In the genomic region with DNA sequence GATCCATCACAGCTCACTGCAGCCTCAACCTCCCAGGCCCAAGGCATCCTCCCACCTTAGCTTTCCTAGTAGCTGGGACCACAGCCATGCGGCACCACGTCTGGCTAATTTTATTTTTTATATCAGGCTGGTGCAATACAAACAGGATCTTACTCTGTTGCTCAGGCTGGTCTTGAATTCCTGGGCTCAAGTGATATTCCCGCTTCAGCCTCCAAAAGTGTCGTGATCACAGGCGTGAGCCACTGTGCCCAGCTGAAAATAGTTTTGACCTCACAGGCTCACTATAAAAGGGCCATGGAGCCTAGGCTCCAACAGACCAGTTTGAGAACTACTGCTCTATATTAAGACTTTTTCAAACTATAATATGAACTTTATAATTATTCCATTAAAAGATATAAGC, we compare ENCODE assay signal across 22 cellular contexts. TPM values are rescaled to one million over a fixed set of nuclear protein-coding genes. Genes with fewer than 3 reads are reported as not detected.
DNase-seq lines count a peak whose midpoint lies in the region; ATAC-seq, FAIRE-seq and TF ChIP-seq lines count a peak whose summit lies in the region.
"Had no signal": no experiment of that assay in that cellular context is flagged by ENCODE, and none has a peak within 500 bp of the region (broad histone marks: within the 10 kb centered on the region; RNA-seq: fewer than 3 reads in every experiment).

No MANE protein-coding gene starts in this region.

- no peaks in the 10 kb centered on the region for H3K79me2 ChIP-seq in HepG2 (ENCODE audit: insufficient read depth, low read length)

- no peak overlapping the region for H3K4me2 ChIP-seq in HepG2 (ENCODE audit: low read depth, low read length)

- FAIRE-seq in HepG2 (lab: Jason Lieb, UNC) (no peak), D721Med (lab: Jason Lieb, UNC) (no peak)

- intact Hi-C loops in heart right ventricle (cut with DNase I): no loop called here
- intact Hi-C loops in HepG2 (cut with micrococcal nuclease; ENCODE audit: unreplicated experiment): no loop called here
- intact Hi-C loops in gastrocnemius medialis (cut with DNase I; ENCODE audit: low total_unique reads): loop anchor here (2.0 kb wide), 2 partner anchors 38 to 122 kb away; a partner anchor contains a TSS

- peaks cover 50% of the 10 kb centered on the region for H3K36me3 Mint-ChIP-seq in activated CD8-positive, alpha-beta memory T cell treated with anti-CD3 and anti-CD28 coated beads, Interleukin-2, amount 10 ng/mL, durations not matched to agents 7 days and 5 days

- CTCF ChIA-PET in activated CD8-positive, alpha-beta memory T cell treated with anti-CD3 and anti-CD28 coated beads, Interleukin-2, amount 10 ng/mL, durations not matched to agents 7 days and 5 days (lab: Charles Lee): no interaction called here
- CTCF ChIA-PET in HepG2 (lab: Yijun Ruan, JAX; ENCODE audit: low intra/inter-chr PET ratio, low total read pairs): no interaction called here

- no peaks in the 10 kb centered on the region for H3K27me3 ChIP-seq in heart right ventricle
- no peaks in the 10 kb centered on the region for H3K27me3 ChIP-seq in HepG2 (ENCODE audit: control insufficient read depth in 1 of 2, insufficient read depth in 2 of 2, low read length in 2 of 2)
- no peaks in the 10 kb centered on the region for H3K27me3 ChIP-seq in gastrocnemius medialis

- in situ Hi-C loops in HepG2 (cut with HindIII; ENCODE audit: extremely low pct_ligation_motif_present, low pct_unique_long_range_greater_than_20kb): no loop called here
- in situ Hi-C loops in gastrocnemius medialis (cut with MboI; ENCODE audit: low sequenced_read_pairs in 4 of 4): no loop called here

- 45 to 62% methylated on average over 5 of the region's 5 CpGs for WGBS in heart right ventricle, 2 donors
- WGBS in HepG2 (ENCODE audit: low lambda C conversion rate): 97% methylated on average over 5 of the region's 5 CpGs

- no peaks in the 10 kb centered on the region for H4K20me1 ChIP-seq in HepG2 (ENCODE audit: insufficient read depth, low read length)

- no peak overlapping the region for H3K27ac Mint-ChIP-seq in activated CD8-positive, alpha-beta memory T cell treated with anti-CD3 and anti-CD28 coated beads, Interleukin-2, amount 10 ng/mL, durations not matched to agents 7 days and 5 days
- H3K27ac Mint-ChIP-seq: IgD-negative memory B cell had no signal

- peaks cover 0 to 12% (median 3%) of the 10 kb centered on the region in 9 donors for H3K4me1 ChIP-seq in heart right ventricle
- H3K4me1 ChIP-seq in HepG2 (ENCODE audit: insufficient read depth, low read length): no peaks in the 10 kb centered on the region
- peaks cover 22 to 50% of the 10 kb centered on the region in 2 donors for H3K4me1 ChIP-seq in gastrocnemius medialis

- no peaks in the 10 kb centered on the region for H3K9me3 ChIP-seq in heart right ventricle
- H3K9me3 ChIP-seq in HepG2 (ENCODE audit: low read length): no peaks in the 10 kb centered on the region
- H3K9me3 ChIP-seq in gastrocnemius medialis: no peaks in the 10 kb centered on the region

- no peaks in the 10 kb centered on the region for H3K27me3 Mint-ChIP-seq in activated CD8-positive, alpha-beta memory T cell treated with anti-CD3 and anti-CD28 coated beads, Interleukin-2, amount 10 ng/mL, durations not matched to agents 7 days and 5 days
- H3K27me3 Mint-ChIP-seq: IgD-negative memory B cell had no signal

- TF ChIP-seq RAD21 in HepG2 (CRISPR knock-in tag; IDR thresholded peaks at IDR 0.05): no peak

- H3K4me3 ChIP-seq in heart right ventricle: no peak overlapping the region
- no peak overlapping the region for H3K4me3 ChIP-seq in HepG2 (replicated peaks in 1 of 3; ENCODE audit: insufficient read depth in 1 of 3, low read depth in 2 of 3, low read length in 3 of 3)
- no peak overlapping the region for H3K4me3 ChIP-seq in gastrocnemius medialis

- H3K9ac ChIP-seq in HepG2 (ENCODE audit: insufficient read depth, low read depth, low read length): no peak overlapping the region

- no peak for TF ChIP-seq EP300 in HepG2 (IDR thresholded peaks at IDR 0.05; ENCODE audit: low read depth in 2 of 2, low read length in 2 of 2)
- TF ChIP-seq EP300 in HepG2 (CRISPR knock-in tag; IDR thresholded peaks at IDR 0.05; ENCODE audit: borderline replicate concordance): no peak

- peak; percentile 1 for DNase-seq in activated CD8-positive, alpha-beta memory T cell treated with anti-CD3 and anti-CD28 coated beads for 24 hours
- DNase-seq in activated CD8-positive, alpha-beta memory T cell treated with anti-CD3 and anti-CD28 coated beads, Interleukin-2, amount 10 ng/mL, durations not matched to agents 7 days and 5 days: no peak
- peak in 1 of 2 donors; percentile 40 for DNase-seq in heart right ventricle
- DNase-seq in HepG2 (ENCODE audit: low spot score): no peak
- DNase-seq in gastrocnemius medialis: peak; percentile 29 to 82
- no peak for DNase-seq in D721Med (ENCODE audit: insufficient read length, low spot score)
- DNase-seq in AG08395 (ENCODE audit: low spot score): no peak
- DNase-seq: AML-193; DMS53; EL; NCI-H1105; NCI-H146; NCI-H2029 treated with DMSO at 0.1 percent for 48 hours; NCI-H345; NCI-H524; NCI-H774; NK-92 treated with Interleukin-12 subunit alpha and Interleukin-12 subunit beta, amount 100 ng/mL, for 24 hours had no signal

- no peaks in the 10 kb centered on the region for H3K9me3 Mint-ChIP-seq in activated CD8-positive, alpha-beta memory T cell treated with anti-CD3 and anti-CD28 coated beads, Interleukin-2, amount 10 ng/mL, durations not matched to agents 7 days and 5 days (ENCODE audit: low read depth)
- H3K9me3 Mint-ChIP-seq: IgD-negative memory B cell had no signal

- BruUV-seq in HepG2 (replicated peaks; lab: Mats Ljungman, UMichigan): no TSS peak

- H3K4me1 Mint-ChIP-seq in activated CD8-positive, alpha-beta memory T cell treated with anti-CD3 and anti-CD28 coated beads, Interleukin-2, amount 10 ng/mL, durations not matched to agents 7 days and 5 days: peaks cover 7% of the 10 kb centered on the region
- H3K4me1 Mint-ChIP-seq: IgD-negative memory B cell had no signal

- POLR2A ChIA-PET in HepG2 (lab: Yijun Ruan, JAX): no interaction called here

- H2AFZ ChIP-seq in HepG2 (ENCODE audit: low read length): no peak overlapping the region

- TF ChIP-seq POLR2A in HepG2 (IDR thresholded peaks at IDR 0.05; ENCODE audit: insufficient read depth in 1 of 2, low read depth in 2 of 2, low read length in 2 of 2) (no peak), gastrocnemius medialis (IDR thresholded peaks at IDR 0.05) (peak in 1 of 2 donors; percentile 64)

- no peak for ATAC-seq in activated CD8-positive, alpha-beta memory T cell treated with anti-CD3 and anti-CD28 coated beads, Interleukin-2, amount 10 ng/mL, durations not matched to agents 7 days and 5 days
- ATAC-seq in heart right ventricle: peak; percentile 80 to 95 (median 88)
- ATAC-seq in HepG2: no peak
- peak; percentile 82 to 93 for ATAC-seq in gastrocnemius medialis
- no peak for ATAC-seq in HG02763 (IDR thresholded peaks at IDR 0.05; ENCODE audit: unreplicated experiment)

- peak overlapping the region in 8 of 10 donors; percentile 4 to 73 (median 46) for H3K27ac ChIP-seq in heart right ventricle
- H3K27ac ChIP-seq in HepG2 (ENCODE audit: extremely low read length, insufficient read depth, low read length): no peak overlapping the region
- H3K27ac ChIP-seq in gastrocnemius medialis: peak overlapping the region; percentile 69 to 84 (median 80)
- H3K27ac ChIP-seq: 22Rv1, C4-2B, RWPE1 had no signal

- no peak for TF ChIP-seq CTCF in heart right ventricle (IDR thresholded peaks at IDR 0.05)
- TF ChIP-seq CTCF in HepG2 (CRISPR knock-in tag; IDR thresholded peaks at IDR 0.05): no peak
- TF ChIP-seq CTCF in gastrocnemius medialis (IDR thresholded peaks at IDR 0.05 in 4 of 5, conservative IDR thresholded peaks at IDR 0.05 in 1 of 5): no peak
- no peak for TF ChIP-seq CTCF in D721Med (IDR thresholded peaks at IDR 0.05; ENCODE audit: insufficient read depth, missing control alignments)

- peaks cover 0 to 100% (median 86%) of the 10 kb centered on the region in 9 donors for H3K36me3 ChIP-seq in heart right ventricle
- peaks cover 59 to 94% of the 10 kb centered on the region in 2 experiments for H3K36me3 ChIP-seq in HepG2 (replicated peaks in 1 of 2; ENCODE audit: control insufficient read depth in 1 of 2, insufficient read depth in 2 of 2, low read length in 2 of 2)
- H3K36me3 ChIP-seq in gastrocnemius medialis: peaks cover 0 to 53% of the 10 kb centered on the region in 2 donors

- H3K4me3 Mint-ChIP-seq in activated CD8-positive, alpha-beta memory T cell treated with anti-CD3 and anti-CD28 coated beads, Interleukin-2, amount 10 ng/mL, durations not matched to agents 7 days and 5 days: no peak overlapping the region
- H3K4me3 Mint-ChIP-seq: IgD-negative memory B cell had no signal

RNA-seq across cellular contexts. Expression of a gene that starts 37.3 kb away (rescaled TPM):
- 10 to 100 TPM; 67.8 to 70.9 TPM for total RNA-seq in activated CD8-positive, alpha-beta memory T cell treated with anti-CD3 and anti-CD28 coated beads, Interleukin-2, amount 10 ng/mL, durations not matched to agents 7 days and 5 days
- total RNA-seq in heart right ventricle (10 to 100 TPM; 47.6 to 89.8 (median 58.7) TPM), HepG2 (2016; rRNA removed; fragmentation: Illumina TruSeq; extraction: Trizol) (169 and 318 TPM in 2 replicates), gastrocnemius medialis (100 to 1,000 TPM in 3 of 4 donors, 10 to 100 TPM in 1; 73.8 to 113 (median 109) TPM)
- polyA plus RNA-seq in heart right ventricle (10 to 100 TPM; 17.3 to 34.4 TPM), HepG2 (2011; rRNA removed) (62.9 and 92.3 TPM in 2 replicates)
- 67.9 and 79.2 TPM in 2 replicates for total RNA-seq in HepG2 (2016; cell fraction: cytosol; rRNA removed; fragmentation: Illumina TruSeq; extraction: Trizol; ENCODE audit: low read depth)
- total RNA-seq in HepG2 (2016; cell fraction: insoluble cytoplasmic fraction; rRNA removed; fragmentation: Illumina TruSeq; extraction: Trizol): 184 and 327 TPM in 2 replicates
- 78.6 and 93.2 TPM in 2 replicates for total RNA-seq in HepG2 (2016; cell fraction: membrane; rRNA removed; fragmentation: Illumina TruSeq; extraction: Trizol)
- 97.5 and 107 TPM in 2 replicates for total RNA-seq in HepG2 (2016; cell fraction: nucleus; rRNA removed; fragmentation: Illumina TruSeq; extraction: Trizol)
- 74.8 and 134 TPM in 2 replicates for polyA plus RNA-seq in HepG2 (2011; cell fraction: cytosol; rRNA removed)
- 34.5 and 35.1 TPM in 2 replicates for polyA plus RNA-seq in HepG2 (2011; cell fraction: nucleus; rRNA removed)
- 116 and 119 TPM in 2 replicates for polyA plus RNA-seq in HepG2 (2012)
- 18.7 and 19.1 TPM in 2 replicates for polyA plus RNA-seq in HepG2 (2016; cell fraction: cytosol; fragmentation: Illumina TruSeq; extraction: Trizol; ENCODE audit: low read depth)
- 235 and 273 TPM in 2 replicates for polyA plus RNA-seq in HepG2 (2016; cell fraction: insoluble cytoplasmic fraction; fragmentation: Illumina TruSeq; extraction: Trizol; ENCODE audit: low read depth)
- polyA plus RNA-seq in HepG2 (2016; cell fraction: membrane; fragmentation: Illumina TruSeq; extraction: Trizol; ENCODE audit: low read depth): 37.8 and 44.2 TPM in 2 replicates
- 96.4 and 106 TPM in 2 replicates for polyA plus RNA-seq in HepG2 (2016; cell fraction: nucleus; fragmentation: Illumina TruSeq; extraction: Trizol; ENCODE audit: insufficient read depth, low read depth)
- 13.3 and 24.5 TPM in 2 replicates for polyA minus RNA-seq in HepG2 (2011; rRNA and poly(A)+ RNA removed; ENCODE audit: low replicate concordance)
- 61.6 and 73.7 TPM in 2 replicates for polyA minus RNA-seq in HepG2 (2011; cell fraction: cytosol; rRNA and poly(A)+ RNA removed)
- 120 TPM in 2 replicates for polyA minus RNA-seq in HepG2 (2011; cell fraction: nucleus; rRNA and poly(A)+ RNA removed)

RNA-seq across cellular contexts. Expression of a gene that starts 53.1 kb away (rescaled TPM):
- total RNA-seq in activated CD8-positive, alpha-beta memory T cell treated with anti-CD3 and anti-CD28 coated beads, Interleukin-2, amount 10 ng/mL, durations not matched to agents 7 days and 5 days: 10 to 100 TPM; 25.2 to 29.8 TPM
- total RNA-seq in heart right ventricle (10 to 100 TPM; 16.4 to 24.5 (median 20.1) TPM), HepG2 (2016; rRNA removed; fragmentation: Illumina TruSeq; extraction: Trizol) (110 and 163 TPM in 2 replicates), gastrocnemius medialis (10 to 100 TPM; 25.6 to 35.7 (median 28.0) TPM)
- polyA plus RNA-seq in heart right ventricle (10 to 100 TPM; 18.8 to 20.1 TPM), HepG2 (2011; rRNA removed) (57.8 and 68.7 TPM in 2 replicates)
- 16.4 and 17.4 TPM in 2 replicates for total RNA-seq in HepG2 (2016; cell fraction: cytosol; rRNA removed; fragmentation: Illumina TruSeq; extraction: Trizol; ENCODE audit: low read depth)
- total RNA-seq in HepG2 (2016; cell fraction: insoluble cytoplasmic fraction; rRNA removed; fragmentation: Illumina TruSeq; extraction: Trizol): 111 and 170 TPM in 2 replicates
- 31.8 and 35.9 TPM in 2 replicates for total RNA-seq in HepG2 (2016; cell fraction: membrane; rRNA removed; fragmentation: Illumina TruSeq; extraction: Trizol)
- 50.7 and 59.2 TPM in 2 replicates for total RNA-seq in HepG2 (2016; cell fraction: nucleus; rRNA removed; fragmentation: Illumina TruSeq; extraction: Trizol)
- 33.0 and 55.6 TPM in 2 replicates for polyA plus RNA-seq in HepG2 (2011; cell fraction: cytosol; rRNA removed)
- 13.9 and 18.7 TPM in 2 replicates for polyA plus RNA-seq in HepG2 (2011; cell fraction: nucleus; rRNA removed)
- polyA plus RNA-seq in HepG2 (2012): 52.5 and 74.2 TPM in 2 replicates
- 13.9 and 14.8 TPM in 2 replicates for polyA plus RNA-seq in HepG2 (2016; cell fraction: cytosol; fragmentation: Illumina TruSeq; extraction: Trizol; ENCODE audit: low read depth)
- 142 and 152 TPM in 2 replicates for polyA plus RNA-seq in HepG2 (2016; cell fraction: insoluble cytoplasmic fraction; fragmentation: Illumina TruSeq; extraction: Trizol; ENCODE audit: low read depth)
- polyA plus RNA-seq in HepG2 (2016; cell fraction: membrane; fragmentation: Illumina TruSeq; extraction: Trizol; ENCODE audit: low read depth): 22.0 and 26.2 TPM in 2 replicates
- polyA plus RNA-seq in HepG2 (2016; cell fraction: nucleus; fragmentation: Illumina TruSeq; extraction: Trizol; ENCODE audit: insufficient read depth, low read depth): 50.5 and 52.0 TPM in 2 replicates
- 11.0 and 20.1 TPM in 2 replicates for polyA minus RNA-seq in HepG2 (2011; rRNA and poly(A)+ RNA removed; ENCODE audit: low replicate concordance)
- polyA minus RNA-seq in HepG2 (2011; cell fraction: cytosol; rRNA and poly(A)+ RNA removed): 37.9 and 41.4 TPM in 2 replicates
- 48.5 and 48.9 TPM in 2 replicates for polyA minus RNA-seq in HepG2 (2011; cell fraction: nucleus; rRNA and poly(A)+ RNA removed)

Comparison
In these comparisons a context has a peak if more than half of its experiments do, and no peak if none do; other contexts are left out.
1. DNase-seq: peak in activated CD8-positive, alpha-beta memory T cell treated with anti-CD3 and anti-CD28 coated beads for 24 hours (single experiment) and gastrocnemius medialis (2 of 2); none in activated CD8-positive, alpha-beta memory T cell treated with anti-CD3 and anti-CD28 coated beads, Interleukin-2, amount 10 ng/mL, durations not matched to agents 7 days and 5 days (single experiment), HepG2 (single experiment), D721Med (single experiment) and AG08395 (single experiment).
2. ATAC-seq: peak in heart right ventricle (8 of 8) and gastrocnemius medialis (2 of 2); none in activated CD8-positive, alpha-beta memory T cell treated with anti-CD3 and anti-CD28 coated beads, Interleukin-2, amount 10 ng/mL, durations not matched to agents 7 days and 5 days (single experiment), HepG2 (single experiment) and HG02763 (single experiment).